In genomic region chr7:102872460-102872859, GRCh38 we compare ENCODE assay signal across 2 cellular contexts.
TF ChIP-seq lines count a peak whose summit lies in the region.

No MANE protein-coding gene starts in this region.

TF ChIP-seq in SK-N-SH treated with all-trans-retinoic acid at 6 μM for 48 hours, 23 proteins besides CTCF, POLR2A, EP300 and RAD21 (continued from another document):
- TF ChIP-seq PATZ1 (CRISPR knock-in tag; IDR thresholded peaks at IDR 0.05; ENCODE audit: borderline replicate concordance) (peak; percentile 84; the same call in 1 of the 2 replicates), TCF4 (CRISPR knock-in tag; IDR thresholded peaks at IDR 0.05; ENCODE audit: borderline replicate concordance) (no peak), ISL1 (CRISPR knock-in tag; IDR thresholded peaks at IDR 0.05) (peak; percentile 92), ZNF565 (CRISPR knock-in tag; conservative IDR thresholded peaks at IDR 0.05; ENCODE audit: low read depth) (no peak), ZNF8 (CRISPR knock-in tag; IDR thresholded peaks at IDR 0.05) (peak; percentile 5; the same call in 1 of the 2 replicates), CSDC2 (CRISPR knock-in tag; IDR thresholded peaks at IDR 0.05) (no peak)
TF ChIP-seq in SK-N-SH treated with all-trans-retinoic acid at 6 μM for 48 hours: peak in this region for 6.

TF ChIP-seq in GM23338, 12 proteins besides CTCF, POLR2A, EP300 and RAD21 (continued from another document):
- TF ChIP-seq ZNF462 (CRISPR knock-in tag; IDR thresholded peaks at IDR 0.05) = no peak
- no peak for TF ChIP-seq ZNF331 (CRISPR knock-in tag; IDR thresholded peaks at IDR 0.05; ENCODE audit: low read depth)
- no peak for TF ChIP-seq STAT1 (IDR thresholded peaks at IDR 0.05; ENCODE audit: unreplicated experiment)
- no peak for TF ChIP-seq NANOG (IDR thresholded peaks at IDR 0.05; ENCODE audit: borderline replicate concordance)
- no peak for TF ChIP-seq EZH2phosphoT487 (IDR thresholded peaks at IDR 0.05; ENCODE audit: unreplicated experiment)
- no peak for TF ChIP-seq ETS1 (IDR thresholded peaks at IDR 0.05)
- TF ChIP-seq JUNB (IDR thresholded peaks at IDR 0.05; ENCODE audit: unreplicated experiment) = no peak
TF ChIP-seq in GM23338: peak in this region for 0.
